Comparison of ENCODE assay signal across 10 cellular contexts in the genomic region with DNA sequence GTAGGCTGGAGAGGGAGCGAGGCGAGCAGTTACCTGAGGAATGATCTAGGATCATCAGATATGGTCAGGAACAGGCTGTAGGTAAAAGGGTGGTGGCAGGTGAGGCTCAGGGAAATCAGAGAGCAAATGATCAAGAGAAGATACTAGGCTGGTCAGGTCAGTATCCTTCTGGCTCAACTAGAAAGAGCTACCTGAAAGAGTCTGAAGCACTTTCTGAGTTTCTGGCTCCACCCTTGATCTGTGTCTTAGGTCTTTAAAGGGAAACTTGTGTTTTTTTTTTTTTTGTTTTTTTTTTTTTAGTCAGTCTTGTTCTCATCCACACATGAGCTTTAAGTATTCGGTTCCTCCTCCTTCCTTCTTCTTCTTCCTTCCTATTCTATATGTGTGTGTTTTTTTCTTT.
"Had no signal": no experiment of that assay in that cellular context is flagged by ENCODE, and none has a peak within 500 bp of the region (broad histone marks: within the 10 kb centered on the region; RNA-seq: fewer than 3 reads in every experiment).

No MANE protein-coding gene starts in this region.

- H3K9me3 ChIP-seq: left ventricle myocardium inferior, suprapubic skin had no signal

- DNase-seq: activated CD4-positive, alpha-beta T cell treated with anti-CD3 and anti-CD28 coated beads, Interleukin-2, amount 50 U/mL, for 1 hour; activated effector memory CD4-positive, alpha-beta T cell treated with Interleukin-2 at 50 U/mL for 16 hours; activated T-cell treated with anti-CD3 and anti-CD28 coated beads, Interleukin-2, amount 50 U/mL, for 1 hour; central memory CD4-positive, alpha-beta T cell; endodermal cell; erythroblast; left ventricle myocardium inferior; stimulated activated CD4-positive, alpha-beta T cell treated with anti-CD3 and anti-CD28 coated beads, Interleukin-12 subunit alpha, Interleukin-12 subunit beta, amount 100 ng/mL, for 4 hours; stimulated activated naive CD8-positive, alpha-beta T cell treated with anti-CD3 and anti-CD28 coated beads, Interleukin-15, Interleukin-2, amounts not matched to agents 100 U/mL and 50 U/mL, for 24 hours had no signal

- H3K4me3 ChIP-seq: left ventricle myocardium inferior, suprapubic skin had no signal

- ATAC-seq: stimulated activated naive CD8-positive, alpha-beta T cell treated with anti-CD3 and anti-CD28 coated beads, Interleukin-15, Interleukin-2, amounts not matched to agents 100 U/mL and 50 U/mL, for 24 hours had no signal

- H3K4me1 ChIP-seq: left ventricle myocardium inferior, suprapubic skin had no signal

- H3K27ac ChIP-seq: left ventricle myocardium inferior, suprapubic skin had no signal

- H3K36me3 ChIP-seq: left ventricle myocardium inferior, suprapubic skin had no signal

- H3K27me3 ChIP-seq: suprapubic skin had no signal
